In the genomic region with DNA sequence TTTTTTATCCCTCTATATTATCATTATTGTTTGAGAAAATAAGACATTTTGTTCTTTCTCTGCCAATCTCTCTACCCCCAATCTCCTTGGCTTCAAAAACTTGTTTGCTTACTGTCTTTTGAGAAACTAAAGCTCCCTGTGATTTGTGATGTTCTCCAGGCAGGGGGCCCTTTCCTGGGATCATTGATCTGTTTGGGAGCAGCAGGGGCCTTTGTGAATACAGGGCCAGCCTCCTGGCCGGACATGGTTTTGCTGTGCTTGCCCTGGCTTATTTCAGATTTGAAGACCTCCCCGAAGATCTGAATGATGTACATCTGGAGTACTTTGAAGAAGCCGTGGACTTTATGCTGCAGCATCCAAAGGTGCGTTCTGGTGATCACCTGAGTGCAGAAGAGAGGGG, we compare ENCODE assay signal across 35 cellular contexts. TPM values are rescaled to one million over a fixed set of nuclear protein-coding genes. Genes with fewer than 3 reads are reported as not detected.
"Had no signal": no experiment of that assay in that cellular context is flagged by ENCODE, and none has a peak within 500 bp of the region (broad histone marks: within the 10 kb centered on the region; RNA-seq: fewer than 3 reads in every experiment).

No MANE protein-coding gene starts in this region.

- H3K27me3 Mint-ChIP-seq: activated CD8-positive, alpha-beta T cell treated with anti-CD3 and anti-CD28 coated beads for 36 hours; activated naive CD4-positive, alpha-beta T cell treated with anti-CD3 and anti-CD28 coated beads, Interleukin-2, amount 50 U/mL, for 24 hours; activated naive CD8-positive, alpha-beta T cell treated with anti-CD3 and anti-CD28 coated beads for 36 hours; activated T-helper 17 cell treated with anti-CD3 and anti-CD28 coated beads, Interleukin-2, amount 50 U/mL, for 72 hours; effector memory CD8-positive, alpha-beta T cell had no signal

- ATAC-seq: activated CD8-positive, alpha-beta T cell treated with anti-CD3 and anti-CD28 coated beads for 36 hours; activated naive CD8-positive, alpha-beta T cell treated with anti-CD3 and anti-CD28 coated beads, Interleukin-2, amount 50 U/mL, for 24 hours; activated T-cell treated with anti-CD3 and anti-CD28 coated beads, Interleukin-2, amount 50 U/mL, for 4 hours; activated T-helper 17 cell treated with anti-CD3 and anti-CD28 coated beads, Interleukin-2, amount 50 U/mL, for 72 hours; body of pancreas; effector memory CD8-positive, alpha-beta T cell; gastroesophageal sphincter; heart right ventricle had no signal

- H3K27ac ChIP-seq: adrenal gland, body of pancreas, epithelial cell of prostate, esophagus squamous epithelium, gastroesophageal sphincter, heart right ventricle had no signal

- H3K4me3 ChIP-seq: adrenal gland, body of pancreas, esophagus squamous epithelium, gastroesophageal sphincter, heart right ventricle had no signal

- H3K9me3 ChIP-seq: adrenal gland, body of pancreas, esophagus squamous epithelium, gastroesophageal sphincter, heart right ventricle had no signal

- H3K4me3 Mint-ChIP-seq: activated CD8-positive, alpha-beta T cell treated with anti-CD3 and anti-CD28 coated beads for 36 hours; activated naive CD4-positive, alpha-beta T cell treated with anti-CD3 and anti-CD28 coated beads, Interleukin-2, amount 50 U/mL, for 24 hours; activated naive CD8-positive, alpha-beta T cell treated with anti-CD3 and anti-CD28 coated beads for 36 hours; activated naive CD8-positive, alpha-beta T cell treated with anti-CD3 and anti-CD28 coated beads, Interleukin-2, amount 50 U/mL, for 24 hours; activated T-cell treated with anti-CD3 and anti-CD28 coated beads, Interleukin-2, amount 50 U/mL, for 4 hours; activated T-helper 17 cell treated with anti-CD3 and anti-CD28 coated beads, Interleukin-2, amount 50 U/mL, for 72 hours; effector memory CD8-positive, alpha-beta T cell had no signal

- H3K27me3 ChIP-seq: adrenal gland, body of pancreas, esophagus squamous epithelium, gastroesophageal sphincter had no signal

- H3K9me3 Mint-ChIP-seq: activated CD8-positive, alpha-beta T cell treated with anti-CD3 and anti-CD28 coated beads for 36 hours; activated naive CD4-positive, alpha-beta T cell treated with anti-CD3 and anti-CD28 coated beads, Interleukin-2, amount 50 U/mL, for 24 hours; activated naive CD8-positive, alpha-beta T cell treated with anti-CD3 and anti-CD28 coated beads for 36 hours; activated naive CD8-positive, alpha-beta T cell treated with anti-CD3 and anti-CD28 coated beads, Interleukin-2, amount 50 U/mL, for 24 hours; activated T-cell treated with anti-CD3 and anti-CD28 coated beads, Interleukin-2, amount 50 U/mL, for 4 hours; activated T-helper 17 cell treated with anti-CD3 and anti-CD28 coated beads, Interleukin-2, amount 50 U/mL, for 72 hours; effector memory CD8-positive, alpha-beta T cell had no signal

- H3K27ac Mint-ChIP-seq: activated CD8-positive, alpha-beta T cell treated with anti-CD3 and anti-CD28 coated beads for 36 hours; activated naive CD4-positive, alpha-beta T cell treated with anti-CD3 and anti-CD28 coated beads, Interleukin-2, amount 50 U/mL, for 24 hours; activated naive CD8-positive, alpha-beta T cell treated with anti-CD3 and anti-CD28 coated beads for 36 hours; activated naive CD8-positive, alpha-beta T cell treated with anti-CD3 and anti-CD28 coated beads, Interleukin-2, amount 50 U/mL, for 24 hours; activated T-helper 17 cell treated with anti-CD3 and anti-CD28 coated beads, Interleukin-2, amount 50 U/mL, for 72 hours; effector memory CD8-positive, alpha-beta T cell had no signal

- H3K36me3 ChIP-seq: adrenal gland, esophagus squamous epithelium, gastroesophageal sphincter, heart right ventricle had no signal

- H3K36me3 Mint-ChIP-seq: activated naive CD4-positive, alpha-beta T cell treated with anti-CD3 and anti-CD28 coated beads, Interleukin-2, amount 50 U/mL, for 24 hours; activated naive CD8-positive, alpha-beta T cell treated with anti-CD3 and anti-CD28 coated beads for 36 hours had no signal

- DNase-seq: activated CD4-positive, alpha-beta T cell treated with anti-CD3 and anti-CD28 coated beads for 1 hour; activated CD4-positive, alpha-beta T cell treated with anti-CD3 and anti-CD28 coated beads for 48 hours; activated CD4-positive, alpha-beta T cell treated with anti-CD3 and anti-CD28 coated beads, Interleukin-2, amount 50 U/mL, for 1 hour; activated CD4-positive, alpha-beta T cell treated with anti-CD3 and anti-CD28 coated beads, Interleukin-2, amount 50 U/mL, for 48 hours; activated CD8-positive, alpha-beta memory T cell treated with anti-CD3 and anti-CD28 coated beads for 24 hours; activated CD8-positive, alpha-beta T cell treated with anti-CD3 and anti-CD28 coated beads for 36 hours; activated effector memory CD4-positive, alpha-beta T cell treated with Interleukin-2 at 50 U/mL for 16 hours; activated gamma-delta T cell treated with Interleukin-2 at 50 U/mL for 16 hours; activated naive CD4-positive, alpha-beta T cell treated with Interleukin-2 at 50 U/mL for 16 hours; activated naive CD8-positive, alpha-beta T cell treated with anti-CD3 and anti-CD28 coated beads for 36 hours; activated naive CD8-positive, alpha-beta T cell treated with anti-CD3 and anti-CD28 coated beads, Interleukin-2, amount 50 U/mL, for 24 hours; activated T-cell treated with anti-CD3 and anti-CD28 coated beads, Interleukin-2, amount 50 U/mL, for 4 hours; adrenal gland; amygdala; aorta; body of pancreas; caudate nucleus; cortex of kidney; dermis blood vessel endothelial cell; effector CD4-positive, alpha-beta T cell; effector memory CD8-positive, alpha-beta T cell; esophagus squamous epithelium; foreskin melanocyte; heart right ventricle; T-helper 2 cell had no signal

- H3K4me1 Mint-ChIP-seq: activated T-helper 17 cell treated with anti-CD3 and anti-CD28 coated beads, Interleukin-2, amount 50 U/mL, for 72 hours had no signal

RNA-seq across cellular contexts. Expression of a gene that starts 4.5 kb away (rescaled TPM):
- total RNA-seq: activated CD8-positive, alpha-beta T cell treated with anti-CD3 and anti-CD28 coated beads for 36 hours; activated naive CD8-positive, alpha-beta T cell treated with anti-CD3 and anti-CD28 coated beads for 36 hours; activated T-cell treated with anti-CD3 and anti-CD28 coated beads, Interleukin-2, amount 50 U/mL, for 4 hours; activated T-helper 17 cell treated with anti-CD3 and anti-CD28 coated beads, Interleukin-2, amount 50 U/mL, for 72 hours; adrenal gland; aorta; body of pancreas; chondrocyte; dermis blood vessel endothelial cell; endothelial cell of umbilical vein; esophagus squamous epithelium; fibroblast of lung; gastroesophageal sphincter; glomerular endothelial cell; heart right ventricle; T-helper 1 cell treated with Interleukin-12 subunit alpha and Interleukin-12 subunit beta and Interleukin-4 antibody, amounts not matched to agents 30 ng/mL and 1 ng/mL, for 36 hours had no signal

RNA-seq across cellular contexts. Expression of a gene that starts 58.1 kb away (rescaled TPM):
- total RNA-seq: activated CD8-positive, alpha-beta T cell treated with anti-CD3 and anti-CD28 coated beads for 36 hours; activated naive CD8-positive, alpha-beta T cell treated with anti-CD3 and anti-CD28 coated beads for 36 hours; activated T-cell treated with anti-CD3 and anti-CD28 coated beads, Interleukin-2, amount 50 U/mL, for 4 hours; activated T-helper 17 cell treated with anti-CD3 and anti-CD28 coated beads, Interleukin-2, amount 50 U/mL, for 72 hours; dermis blood vessel endothelial cell; endothelial cell of umbilical vein; fibroblast of villous mesenchyme; glomerular endothelial cell; T-helper 1 cell treated with Interleukin-12 subunit alpha and Interleukin-12 subunit beta and Interleukin-4 antibody, amounts not matched to agents 30 ng/mL and 1 ng/mL, for 36 hours had no signal
